In the genomic region with DNA sequence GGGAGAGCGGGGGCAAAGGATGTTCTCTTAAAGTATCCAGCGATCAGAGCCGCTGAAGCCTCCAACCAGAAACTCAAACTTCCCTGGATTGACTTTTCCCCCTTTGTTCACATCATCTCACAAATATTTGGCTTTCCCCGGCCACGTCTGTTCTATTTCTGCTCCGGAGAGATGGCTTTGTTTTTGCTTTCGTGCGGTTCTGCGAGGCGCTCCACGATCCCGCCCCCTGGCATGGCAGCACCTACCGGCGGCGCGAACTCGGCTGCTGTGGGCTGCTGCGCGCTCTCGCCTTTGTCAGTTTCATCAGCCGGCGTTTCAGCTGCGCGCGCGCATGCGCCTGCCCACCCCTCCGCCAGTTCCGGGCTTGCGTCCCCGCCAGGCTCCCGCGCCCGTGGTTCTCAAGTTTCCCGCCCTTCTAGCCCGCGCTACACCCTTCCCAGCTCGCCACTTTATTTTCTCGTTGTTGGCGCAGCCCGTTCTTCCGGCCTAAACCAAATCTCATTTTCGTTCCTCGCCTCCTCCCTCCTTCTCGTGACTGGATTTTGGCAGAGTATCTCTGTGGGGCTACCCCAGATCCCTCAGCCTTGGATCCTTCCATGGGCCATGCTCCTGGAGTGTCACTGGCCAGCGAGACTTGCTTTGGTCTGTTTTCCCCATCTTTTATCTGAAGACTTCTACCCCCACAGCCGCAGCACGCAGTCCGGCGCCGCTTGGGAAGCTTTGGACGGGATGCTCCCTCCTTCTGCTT, we compare ENCODE assay signal across 8 cellular contexts.
A peak's percentile ranks its signal among the peaks of the same experiment; 100 is the strongest.
DNase-seq lines count a peak whose midpoint lies in the region; ATAC-seq and TF ChIP-seq lines count a peak whose summit lies in the region.

No MANE protein-coding gene starts in this region.

- H3K27me3 ChIP-seq in AG04450 (ENCODE audit: control insufficient read depth, insufficient read depth, low read length) = peaks cover 13% of the 10 kb centered on the region

- POLR2A ChIA-PET in AG04450 (lab: Yijun Ruan, JAX) = no interaction called here

- DNase-seq in AG04450 (ENCODE audit: low read depth, low spot score) (peak; percentile 70), NCI-H2196 (lab: John Stamatoyannopoulos, UW; ENCODE audit: unreplicated experiment) (peak; percentile 87), cerebellar cortex (ENCODE audit: low spot score) (peak; percentile 16), kidney glomerular epithelial cell (lab: John Stamatoyannopoulos, UW) (peak; percentile 60)
- peak; percentile 67 for DNase-seq in activated CD4-positive, CD25-positive, alpha-beta regulatory T cell treated with anti-CD3 and anti-CD28 coated beads, Interleukin-2, amount 50 U/mL, for 16 hours (ENCODE audit: low read depth, low spot score)
- DNase-seq in stimulated activated CD4-positive, alpha-beta T cell treated with anti-CD3 and anti-CD28 coated beads, Interleukin-15, amount 100 ng/mL, for 48 hours (ENCODE audit: low read depth in 2 of 2) = peak; percentile 74 to 83

- H3K27ac ChIP-seq in AG04450 (ENCODE audit: low read depth, low read length) = peak overlapping the region; percentile 70

- peak overlapping the region; percentile 72 for H3K4me3 ChIP-seq in AG04450 (ENCODE audit: low read depth, low read length)

- CTCF ChIA-PET in AG04450 (lab: Charles Lee) = interaction anchor here (1.1 to 1.9 kb wide), 3 partner anchors 16 to 183 kb away, joined by 3 to 8 read pairs (median 6); no protein-coding TSS in a partner anchor

- ATAC-seq in GM18867 (IDR thresholded peaks at IDR 0.05; ENCODE audit: unreplicated experiment) = peak; percentile 93
- peak; percentile 90 for ATAC-seq in HG03097 (IDR thresholded peaks at IDR 0.05; ENCODE audit: low FRiP score, unreplicated experiment)

- H3K9me3 ChIP-seq in AG04450 (ENCODE audit: control insufficient read depth, insufficient read depth, low read length) = no peaks in the 10 kb centered on the region; the same call in 1 of the 2 replicates

- TF ChIP-seq CTCF in AG04450 (IDR thresholded peaks at IDR 0.05; ENCODE audit: low read depth, low read length) = no peak; the same call in 1 of the 2 replicates

Comparison
In these comparisons a context has a peak if more than half of its experiments do, and no peak if none do; other contexts are left out.
1. Peak in every context shown above with its lines: DNase-seq, ATAC-seq, H3K4me3 ChIP-seq and H3K27ac ChIP-seq.
2. DNase-seq: peak in every context shown above with its lines; median percentile 87 in NCI-H2196; 78 in stimulated activated CD4-positive, alpha-beta T cell treated with anti-CD3 and anti-CD28 coated beads, Interleukin-15, amount 100 ng/mL, for 48 hours; 70 in AG04450; 67 in activated CD4-positive, CD25-positive, alpha-beta regulatory T cell treated with anti-CD3 and anti-CD28 coated beads, Interleukin-2, amount 50 U/mL, for 16 hours; 60 in kidney glomerular epithelial cell; 16 in cerebellar cortex.